2 cellular contexts compared by ENCODE assay signal in the genomic region with DNA sequence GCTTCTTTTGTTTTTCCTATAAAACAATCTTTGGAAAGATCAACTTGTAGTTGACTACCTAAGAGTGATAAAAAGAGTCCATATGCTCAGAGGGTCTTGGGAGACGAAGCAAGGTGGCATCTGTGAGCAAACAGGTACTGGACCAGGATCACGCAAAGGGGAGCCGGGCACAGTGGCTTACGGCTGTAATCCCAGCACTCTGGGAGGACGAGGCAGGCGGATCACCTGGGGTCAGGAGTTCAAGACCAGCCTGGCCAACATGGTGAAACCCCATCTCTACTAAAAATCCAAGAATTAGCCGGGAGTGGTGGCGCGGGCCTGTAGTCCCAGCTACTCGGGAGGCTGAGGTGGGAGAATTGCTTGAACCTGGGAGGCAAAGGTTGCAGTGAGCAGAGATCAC. TPM values are rescaled to one million over a fixed set of nuclear protein-coding genes. Genes with fewer than 3 reads are reported as not detected.
"Had no signal": no experiment of that assay in that cellular context is flagged by ENCODE, and none has a peak within 500 bp of the region (broad histone marks: within the 10 kb centered on the region; RNA-seq: fewer than 3 reads in every experiment).

No MANE protein-coding gene starts in this region.

RNA-seq across cellular contexts. Expression of gene EFHD1, which starts 2.0 kb away (rescaled TPM):
- total RNA-seq: bronchial epithelial cell had no signal
- polyA plus RNA-seq: SK-N-SH had no signal
